1 cellular context compared by ENCODE assay signal in the genomic region with DNA sequence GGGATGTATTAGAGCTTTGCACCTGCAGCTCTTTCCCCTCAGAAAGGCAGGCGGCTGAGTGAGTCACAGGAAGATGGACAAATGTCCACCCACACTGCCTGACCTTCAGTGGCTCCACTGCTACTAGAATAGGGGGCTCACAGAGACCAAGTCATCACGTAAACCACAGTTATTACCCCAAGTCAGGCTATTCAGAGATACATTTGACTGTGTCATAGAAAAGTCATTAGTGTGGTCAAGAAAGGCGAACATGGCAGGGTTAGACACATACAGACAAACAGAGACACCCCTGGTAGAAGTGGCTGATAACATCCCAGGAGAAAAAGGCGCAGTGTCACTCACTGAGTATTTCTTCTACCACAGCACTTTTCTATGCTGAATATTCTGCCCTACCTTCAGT.
TF ChIP-seq lines count a peak whose summit lies in the region.

No MANE protein-coding gene starts in this region.

TF ChIP-seq in K562, 482 proteins besides CTCF, POLR2A, EP300 and RAD21 (continued from another document and continues in another):
- TF ChIP-seq, protein P1, sequence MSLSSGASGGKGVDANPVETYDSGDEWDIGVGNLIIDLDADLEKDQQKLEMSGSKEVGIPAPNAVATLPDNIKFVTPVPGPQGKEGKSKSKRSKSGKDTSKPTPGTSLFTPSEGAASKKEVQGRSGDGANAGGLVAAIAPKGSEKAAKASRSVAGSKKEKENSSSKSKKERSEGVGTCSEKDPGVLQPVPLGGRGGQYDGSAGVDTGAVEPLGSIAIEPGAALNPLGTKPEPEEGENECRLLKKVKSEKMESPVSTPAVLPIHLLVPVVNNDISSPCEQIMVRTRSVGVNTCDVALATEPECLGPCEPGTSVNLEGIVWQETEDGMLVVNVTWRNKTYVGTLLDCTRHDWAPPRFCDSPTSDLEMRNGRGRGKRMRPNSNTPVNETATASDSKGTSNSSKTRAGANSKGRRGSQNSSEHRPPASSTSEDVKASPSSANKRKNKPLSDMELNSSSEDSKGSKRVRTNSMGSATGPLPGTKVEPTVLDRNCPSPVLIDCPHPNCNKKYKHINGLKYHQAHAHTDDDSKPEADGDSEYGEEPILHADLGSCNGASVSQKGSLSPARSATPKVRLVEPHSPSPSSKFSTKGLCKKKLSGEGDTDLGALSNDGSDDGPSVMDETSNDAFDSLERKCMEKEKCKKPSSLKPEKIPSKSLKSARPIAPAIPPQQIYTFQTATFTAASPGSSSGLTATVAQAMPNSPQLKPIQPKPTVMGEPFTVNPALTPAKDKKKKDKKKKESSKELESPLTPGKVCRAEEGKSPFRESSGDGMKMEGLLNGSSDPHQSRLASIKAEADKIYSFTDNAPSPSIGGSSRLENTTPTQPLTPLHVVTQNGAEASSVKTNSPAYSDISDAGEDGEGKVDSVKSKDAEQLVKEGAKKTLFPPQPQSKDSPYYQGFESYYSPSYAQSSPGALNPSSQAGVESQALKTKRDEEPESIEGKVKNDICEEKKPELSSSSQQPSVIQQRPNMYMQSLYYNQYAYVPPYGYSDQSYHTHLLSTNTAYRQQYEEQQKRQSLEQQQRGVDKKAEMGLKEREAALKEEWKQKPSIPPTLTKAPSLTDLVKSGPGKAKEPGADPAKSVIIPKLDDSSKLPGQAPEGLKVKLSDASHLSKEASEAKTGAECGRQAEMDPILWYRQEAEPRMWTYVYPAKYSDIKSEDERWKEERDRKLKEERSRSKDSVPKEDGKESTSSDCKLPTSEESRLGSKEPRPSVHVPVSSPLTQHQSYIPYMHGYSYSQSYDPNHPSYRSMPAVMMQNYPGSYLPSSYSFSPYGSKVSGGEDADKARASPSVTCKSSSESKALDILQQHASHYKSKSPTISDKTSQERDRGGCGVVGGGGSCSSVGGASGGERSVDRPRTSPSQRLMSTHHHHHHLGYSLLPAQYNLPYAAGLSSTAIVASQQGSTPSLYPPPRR (CRISPR knock-in tag; IDR thresholded peaks at IDR 0.05; ENCODE audit: borderline replicate concordance): no peak
- TF ChIP-seq C11orf30 (IDR thresholded peaks at IDR 0.05; ENCODE audit: low read depth) (peak; percentile 50; the same call in 1 of the 2 replicates), ZBTB1 (CRISPR knock-in tag; IDR thresholded peaks at IDR 0.05; ENCODE audit: borderline replicate concordance, low read depth) (no peak), TEAD2 (tag; IDR thresholded peaks at IDR 0.05) (no peak), HSF4 (CRISPR knock-in tag; IDR thresholded peaks at IDR 0.05; ENCODE audit: borderline replicate concordance) (no peak), TRIM28 (IDR thresholded peaks at IDR 0.05) (no peak), SRF (CRISPR knock-in tag; IDR thresholded peaks at IDR 0.05) (no peak), MAFF (IDR thresholded peaks at IDR 0.05; ENCODE audit: low read length) (no peak), SMC3 (conservative IDR thresholded peaks at IDR 0.05; ENCODE audit: insufficient read depth, low read depth, low read length) (no peak), WHSC1 (IDR thresholded peaks at IDR 0.05; ENCODE audit: low read length) (no peak), TCF7 (IDR thresholded peaks at IDR 0.05; ENCODE audit: borderline replicate concordance) (no peak), ZKSCAN3 (CRISPR knock-in tag; IDR thresholded peaks at IDR 0.05) (no peak), MYNN (IDR thresholded peaks at IDR 0.05) (no peak), MYNN (CRISPR knock-in tag; IDR thresholded peaks at IDR 0.05) (no peak), CBFA2T2 (conservative IDR thresholded peaks at IDR 0.05) (no peak), SRSF7 (optimal IDR thresholded peaks at IDR 0.05; ENCODE audit: low read depth, low read length) (no peak), BACH1 (tag; IDR thresholded peaks at IDR 0.05) (no peak), ZBTB17 (CRISPR knock-in tag; IDR thresholded peaks at IDR 0.05) (no peak), EGR1 (conservative IDR thresholded peaks at IDR 0.05) (peak; percentile 81), ZNF197 (CRISPR knock-in tag; IDR thresholded peaks at IDR 0.05; ENCODE audit: low read depth) (no peak), ZNF324 (CRISPR knock-in tag; IDR thresholded peaks at IDR 0.05) (no peak), SETDB1 (IDR thresholded peaks at IDR 0.05; ENCODE audit: low read length) (no peak), ZFPM2 (CRISPR knock-in tag; IDR thresholded peaks at IDR 0.05) (no peak), SIN3A (IDR thresholded peaks at IDR 0.05; ENCODE audit: borderline replicate concordance in 2 of 2, control insufficient read depth in 1 of 2, low read depth in 2 of 2, low read length in 2 of 2) (no peak), NR2F6 (CRISPR knock-in tag; IDR thresholded peaks at IDR 0.05) (no peak)
- TF ChIP-seq, protein P2, sequence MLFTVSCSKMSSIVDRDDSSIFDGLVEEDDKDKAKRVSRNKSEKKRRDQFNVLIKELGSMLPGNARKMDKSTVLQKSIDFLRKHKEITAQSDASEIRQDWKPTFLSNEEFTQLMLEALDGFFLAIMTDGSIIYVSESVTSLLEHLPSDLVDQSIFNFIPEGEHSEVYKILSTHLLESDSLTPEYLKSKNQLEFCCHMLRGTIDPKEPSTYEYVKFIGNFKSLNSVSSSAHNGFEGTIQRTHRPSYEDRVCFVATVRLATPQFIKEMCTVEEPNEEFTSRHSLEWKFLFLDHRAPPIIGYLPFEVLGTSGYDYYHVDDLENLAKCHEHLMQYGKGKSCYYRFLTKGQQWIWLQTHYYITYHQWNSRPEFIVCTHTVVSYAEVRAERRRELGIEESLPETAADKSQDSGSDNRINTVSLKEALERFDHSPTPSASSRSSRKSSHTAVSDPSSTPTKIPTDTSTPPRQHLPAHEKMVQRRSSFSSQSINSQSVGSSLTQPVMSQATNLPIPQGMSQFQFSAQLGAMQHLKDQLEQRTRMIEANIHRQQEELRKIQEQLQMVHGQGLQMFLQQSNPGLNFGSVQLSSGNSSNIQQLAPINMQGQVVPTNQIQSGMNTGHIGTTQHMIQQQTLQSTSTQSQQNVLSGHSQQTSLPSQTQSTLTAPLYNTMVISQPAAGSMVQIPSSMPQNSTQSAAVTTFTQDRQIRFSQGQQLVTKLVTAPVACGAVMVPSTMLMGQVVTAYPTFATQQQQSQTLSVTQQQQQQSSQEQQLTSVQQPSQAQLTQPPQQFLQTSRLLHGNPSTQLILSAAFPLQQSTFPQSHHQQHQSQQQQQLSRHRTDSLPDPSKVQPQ (CRISPR knock-in tag; IDR thresholded peaks at IDR 0.05; ENCODE audit: borderline replicate concordance): no peak
- TF ChIP-seq, protein P3, sequence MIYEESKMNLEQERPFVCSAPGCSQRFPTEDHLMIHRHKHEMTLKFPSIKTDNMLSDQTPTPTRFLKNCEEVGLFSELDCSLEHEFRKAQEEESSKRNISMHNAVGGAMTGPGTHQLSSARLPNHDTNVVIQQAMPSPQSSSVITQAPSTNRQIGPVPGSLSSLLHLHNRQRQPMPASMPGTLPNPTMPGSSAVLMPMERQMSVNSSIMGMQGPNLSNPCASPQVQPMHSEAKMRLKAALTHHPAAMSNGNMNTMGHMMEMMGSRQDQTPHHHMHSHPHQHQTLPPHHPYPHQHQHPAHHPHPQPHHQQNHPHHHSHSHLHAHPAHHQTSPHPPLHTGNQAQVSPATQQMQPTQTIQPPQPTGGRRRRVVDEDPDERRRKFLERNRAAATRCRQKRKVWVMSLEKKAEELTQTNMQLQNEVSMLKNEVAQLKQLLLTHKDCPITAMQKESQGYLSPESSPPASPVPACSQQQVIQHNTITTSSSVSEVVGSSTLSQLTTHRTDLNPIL (CRISPR knock-in tag; IDR thresholded peaks at IDR 0.05): no peak
- TF ChIP-seq, protein P4, sequence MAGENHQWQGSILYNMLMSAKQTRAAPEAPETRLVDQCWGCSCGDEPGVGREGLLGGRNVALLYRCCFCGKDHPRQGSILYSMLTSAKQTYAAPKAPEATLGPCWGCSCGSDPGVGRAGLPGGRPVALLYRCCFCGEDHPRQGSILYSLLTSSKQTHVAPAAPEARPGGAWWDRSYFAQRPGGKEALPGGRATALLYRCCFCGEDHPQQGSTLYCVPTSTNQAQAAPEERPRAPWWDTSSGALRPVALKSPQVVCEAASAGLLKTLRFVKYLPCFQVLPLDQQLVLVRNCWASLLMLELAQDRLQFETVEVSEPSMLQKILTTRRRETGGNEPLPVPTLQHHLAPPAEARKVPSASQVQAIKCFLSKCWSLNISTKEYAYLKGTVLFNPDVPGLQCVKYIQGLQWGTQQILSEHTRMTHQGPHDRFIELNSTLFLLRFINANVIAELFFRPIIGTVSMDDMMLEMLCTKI (IDR thresholded peaks at IDR 0.05; ENCODE audit: partially characterized antibody): no peak
- TF ChIP-seq, protein P5, sequence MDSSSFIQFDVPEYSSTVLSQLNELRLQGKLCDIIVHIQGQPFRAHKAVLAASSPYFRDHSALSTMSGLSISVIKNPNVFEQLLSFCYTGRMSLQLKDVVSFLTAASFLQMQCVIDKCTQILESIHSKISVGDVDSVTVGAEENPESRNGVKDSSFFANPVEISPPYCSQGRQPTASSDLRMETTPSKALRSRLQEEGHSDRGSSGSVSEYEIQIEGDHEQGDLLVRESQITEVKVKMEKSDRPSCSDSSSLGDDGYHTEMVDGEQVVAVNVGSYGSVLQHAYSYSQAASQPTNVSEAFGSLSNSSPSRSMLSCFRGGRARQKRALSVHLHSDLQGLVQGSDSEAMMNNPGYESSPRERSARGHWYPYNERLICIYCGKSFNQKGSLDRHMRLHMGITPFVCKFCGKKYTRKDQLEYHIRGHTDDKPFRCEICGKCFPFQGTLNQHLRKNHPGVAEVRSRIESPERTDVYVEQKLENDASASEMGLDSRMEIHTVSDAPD (CRISPR knock-in tag; IDR thresholded peaks at IDR 0.05): no peak
- TF ChIP-seq, protein P6, sequence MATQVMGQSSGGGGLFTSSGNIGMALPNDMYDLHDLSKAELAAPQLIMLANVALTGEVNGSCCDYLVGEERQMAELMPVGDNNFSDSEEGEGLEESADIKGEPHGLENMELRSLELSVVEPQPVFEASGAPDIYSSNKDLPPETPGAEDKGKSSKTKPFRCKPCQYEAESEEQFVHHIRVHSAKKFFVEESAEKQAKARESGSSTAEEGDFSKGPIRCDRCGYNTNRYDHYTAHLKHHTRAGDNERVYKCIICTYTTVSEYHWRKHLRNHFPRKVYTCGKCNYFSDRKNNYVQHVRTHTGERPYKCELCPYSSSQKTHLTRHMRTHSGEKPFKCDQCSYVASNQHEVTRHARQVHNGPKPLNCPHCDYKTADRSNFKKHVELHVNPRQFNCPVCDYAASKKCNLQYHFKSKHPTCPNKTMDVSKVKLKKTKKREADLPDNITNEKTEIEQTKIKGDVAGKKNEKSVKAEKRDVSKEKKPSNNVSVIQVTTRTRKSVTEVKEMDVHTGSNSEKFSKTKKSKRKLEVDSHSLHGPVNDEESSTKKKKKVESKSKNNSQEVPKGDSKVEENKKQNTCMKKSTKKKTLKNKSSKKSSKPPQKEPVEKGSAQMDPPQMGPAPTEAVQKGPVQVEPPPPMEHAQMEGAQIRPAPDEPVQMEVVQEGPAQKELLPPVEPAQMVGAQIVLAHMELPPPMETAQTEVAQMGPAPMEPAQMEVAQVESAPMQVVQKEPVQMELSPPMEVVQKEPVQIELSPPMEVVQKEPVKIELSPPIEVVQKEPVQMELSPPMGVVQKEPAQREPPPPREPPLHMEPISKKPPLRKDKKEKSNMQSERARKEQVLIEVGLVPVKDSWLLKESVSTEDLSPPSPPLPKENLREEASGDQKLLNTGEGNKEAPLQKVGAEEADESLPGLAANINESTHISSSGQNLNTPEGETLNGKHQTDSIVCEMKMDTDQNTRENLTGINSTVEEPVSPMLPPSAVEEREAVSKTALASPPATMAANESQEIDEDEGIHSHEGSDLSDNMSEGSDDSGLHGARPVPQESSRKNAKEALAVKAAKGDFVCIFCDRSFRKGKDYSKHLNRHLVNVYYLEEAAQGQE (CRISPR knock-in tag; IDR thresholded peaks at IDR 0.05; ENCODE audit: low read depth): no peak
- TF ChIP-seq, protein P7, sequence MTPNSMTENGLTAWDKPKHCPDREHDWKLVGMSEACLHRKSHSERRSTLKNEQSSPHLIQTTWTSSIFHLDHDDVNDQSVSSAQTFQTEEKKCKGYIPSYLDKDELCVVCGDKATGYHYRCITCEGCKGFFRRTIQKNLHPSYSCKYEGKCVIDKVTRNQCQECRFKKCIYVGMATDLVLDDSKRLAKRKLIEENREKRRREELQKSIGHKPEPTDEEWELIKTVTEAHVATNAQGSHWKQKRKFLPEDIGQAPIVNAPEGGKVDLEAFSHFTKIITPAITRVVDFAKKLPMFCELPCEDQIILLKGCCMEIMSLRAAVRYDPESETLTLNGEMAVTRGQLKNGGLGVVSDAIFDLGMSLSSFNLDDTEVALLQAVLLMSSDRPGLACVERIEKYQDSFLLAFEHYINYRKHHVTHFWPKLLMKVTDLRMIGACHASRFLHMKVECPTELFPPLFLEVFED (CRISPR knock-in tag; conservative IDR thresholded peaks at IDR 0.05): no peak
- TF ChIP-seq, protein P8, sequence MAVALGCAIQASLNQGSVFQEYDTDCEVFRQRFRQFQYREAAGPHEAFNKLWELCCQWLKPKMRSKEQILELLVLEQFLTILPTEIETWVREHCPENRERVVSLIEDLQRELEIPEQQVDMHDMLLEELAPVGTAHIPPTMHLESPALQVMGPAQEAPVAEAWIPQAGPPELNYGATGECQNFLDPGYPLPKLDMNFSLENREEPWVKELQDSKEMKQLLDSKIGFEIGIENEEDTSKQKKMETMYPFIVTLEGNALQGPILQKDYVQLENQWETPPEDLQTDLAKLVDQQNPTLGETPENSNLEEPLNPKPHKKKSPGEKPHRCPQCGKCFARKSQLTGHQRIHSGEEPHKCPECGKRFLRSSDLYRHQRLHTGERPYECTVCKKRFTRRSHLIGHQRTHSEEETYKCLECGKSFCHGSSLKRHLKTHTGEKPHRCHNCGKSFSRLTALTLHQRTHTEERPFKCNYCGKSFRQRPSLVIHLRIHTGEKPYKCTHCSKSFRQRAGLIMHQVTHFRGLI (CRISPR knock-in tag; IDR thresholded peaks at IDR 0.05): no peak
- TF ChIP-seq, protein P9, sequence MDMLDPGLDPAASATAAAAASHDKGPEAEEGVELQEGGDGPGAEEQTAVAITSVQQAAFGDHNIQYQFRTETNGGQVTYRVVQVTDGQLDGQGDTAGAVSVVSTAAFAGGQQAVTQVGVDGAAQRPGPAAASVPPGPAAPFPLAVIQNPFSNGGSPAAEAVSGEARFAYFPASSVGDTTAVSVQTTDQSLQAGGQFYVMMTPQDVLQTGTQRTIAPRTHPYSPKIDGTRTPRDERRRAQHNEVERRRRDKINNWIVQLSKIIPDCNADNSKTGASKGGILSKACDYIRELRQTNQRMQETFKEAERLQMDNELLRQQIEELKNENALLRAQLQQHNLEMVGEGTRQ (CRISPR knock-in tag; IDR thresholded peaks at IDR 0.05): no peak
- TF ChIP-seq, protein P10, sequence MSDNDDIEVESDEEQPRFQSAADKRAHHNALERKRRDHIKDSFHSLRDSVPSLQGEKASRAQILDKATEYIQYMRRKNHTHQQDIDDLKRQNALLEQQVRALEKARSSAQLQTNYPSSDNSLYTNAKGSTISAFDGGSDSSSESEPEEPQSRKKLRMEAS (CRISPR knock-in tag; IDR thresholded peaks at IDR 0.05): no peak
- TF ChIP-seq, protein P11, sequence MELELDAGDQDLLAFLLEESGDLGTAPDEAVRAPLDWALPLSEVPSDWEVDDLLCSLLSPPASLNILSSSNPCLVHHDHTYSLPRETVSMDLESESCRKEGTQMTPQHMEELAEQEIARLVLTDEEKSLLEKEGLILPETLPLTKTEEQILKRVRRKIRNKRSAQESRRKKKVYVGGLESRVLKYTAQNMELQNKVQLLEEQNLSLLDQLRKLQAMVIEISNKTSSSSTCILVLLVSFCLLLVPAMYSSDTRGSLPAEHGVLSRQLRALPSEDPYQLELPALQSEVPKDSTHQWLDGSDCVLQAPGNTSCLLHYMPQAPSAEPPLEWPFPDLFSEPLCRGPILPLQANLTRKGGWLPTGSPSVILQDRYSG (tag; conservative IDR thresholded peaks at IDR 0.05; ENCODE audit: low read depth): no peak
